Comparison of ENCODE assay signal across 8 cellular contexts in the genomic region with DNA sequence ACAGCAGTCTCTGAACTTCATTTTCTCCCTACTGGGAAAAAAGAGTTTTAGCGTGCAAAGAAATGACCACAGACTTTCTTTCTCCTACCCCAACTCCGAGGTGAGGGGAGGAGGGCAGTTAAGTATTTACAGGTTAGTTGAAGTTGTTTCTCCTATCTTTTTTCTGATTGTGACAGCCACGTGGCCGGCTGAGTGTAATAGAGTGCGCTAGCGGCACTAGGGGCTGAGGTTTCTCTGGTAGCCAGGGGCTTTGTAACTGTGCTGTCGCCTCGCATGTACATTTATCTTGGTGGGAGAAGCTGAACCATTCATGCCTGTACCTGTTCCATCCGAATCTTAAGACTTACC. TPM values are rescaled to one million over a fixed set of nuclear protein-coding genes. Genes with fewer than 3 reads are reported as not detected.
DNase-seq lines count a peak whose midpoint lies in the region; ATAC-seq and TF ChIP-seq lines count a peak whose summit lies in the region.

No MANE protein-coding gene starts in this region.

- intact Hi-C loops in adrenal gland (cut with DNase I), result no loop called here

- WGBS in adrenal gland, 4 donors, result 0 to 3% (median 0%) methylated on average over 9 of the region's 9 CpGs

- H3K27ac ChIP-seq in adrenal gland, result peak overlapping the region in 2 of 5 donors; percentile 97
- H3K27ac ChIP-seq in layer of hippocampus (ENCODE audit: low read depth, low read length), result peak overlapping the region; percentile 98

- no peak for TF ChIP-seq POLR2A in adrenal gland (IDR thresholded peaks at IDR 0.05)

- DNase-seq in NOMO-1 treated with DMSO at 0.1 percent for 48 hours (lab: John Stamatoyannopoulos, UW; ENCODE audit: unreplicated experiment), result peak; percentile 43
- no peak for DNase-seq in NOMO-1 treated with dmso at 0.1 percent for 144 hours (lab: John Stamatoyannopoulos, UW; ENCODE audit: unreplicated experiment)
- peak; percentile 28 for DNase-seq in RPMI7951 (ENCODE audit: low read depth)
- peak in 1 of 7 donors; percentile 11 for DNase-seq in adrenal gland
- peak; percentile 19 to 20 for DNase-seq in stimulated activated CD8-positive, alpha-beta memory T cell treated with anti-CD3 and anti-CD28 coated beads, Interleukin-15, amount 100 ng/mL, for 48 hours (ENCODE audit: low read depth in 2 of 2)
- DNase-seq in globus pallidus (ENCODE audit: low spot score), result no peak

- no peaks in the 10 kb centered on the region for H3K9me3 ChIP-seq in adrenal gland (replicated peaks in 1 of 3)

- H3K27me3 ChIP-seq in adrenal gland (no peaks in the 10 kb centered on the region), layer of hippocampus (ENCODE audit: control insufficient read depth, insufficient read depth, low read length) (no peaks in the 10 kb centered on the region)

- H3K4me3 ChIP-seq in adrenal gland, result peak overlapping the region; percentile 82 to 98 (median 94)

- no peak for TF ChIP-seq CTCF in adrenal gland (IDR thresholded peaks at IDR 0.05)

- peaks cover 0 to 39% of the 10 kb centered on the region in 2 donors for H3K4me1 ChIP-seq in adrenal gland (replicated peaks in 1 of 2)

- peak; percentile 16 for ATAC-seq in HG02943 (IDR thresholded peaks at IDR 0.05; ENCODE audit: low read depth, unreplicated experiment)

- no peaks in the 10 kb centered on the region for H3K36me3 ChIP-seq in adrenal gland (replicated peaks in 1 of 2)

RNA-seq across cellular contexts. Expression of gene FOXN2, which starts 1.3 kb away (rescaled TPM):
- 49.1 and 56.0 TPM in 2 replicates for total RNA-seq in RPMI7951 (2014; rRNA removed; shearing (Covaris generic))
- 10 to 100 TPM; 10.1 to 35.9 (median 19.0) TPM for total RNA-seq in adrenal gland
- polyA plus RNA-seq in adrenal gland, result 10 to 100 TPM in 1 of 3 donors, 1 to 10 TPM in 2; 2.3 to 11.2 (median 2.7) TPM

Comparison
In these comparisons a context has a peak if more than half of its experiments do, and no peak if none do; other contexts are left out.
1. DNase-seq: peak in NOMO-1 treated with DMSO at 0.1 percent for 48 hours (single experiment), RPMI7951 (single experiment) and stimulated activated CD8-positive, alpha-beta memory T cell treated with anti-CD3 and anti-CD28 coated beads, Interleukin-15, amount 100 ng/mL, for 48 hours (2 of 2); none in NOMO-1 treated with dmso at 0.1 percent for 144 hours (single experiment) and globus pallidus (single experiment).